19 cellular contexts compared by ENCODE assay signal in the genomic region with DNA sequence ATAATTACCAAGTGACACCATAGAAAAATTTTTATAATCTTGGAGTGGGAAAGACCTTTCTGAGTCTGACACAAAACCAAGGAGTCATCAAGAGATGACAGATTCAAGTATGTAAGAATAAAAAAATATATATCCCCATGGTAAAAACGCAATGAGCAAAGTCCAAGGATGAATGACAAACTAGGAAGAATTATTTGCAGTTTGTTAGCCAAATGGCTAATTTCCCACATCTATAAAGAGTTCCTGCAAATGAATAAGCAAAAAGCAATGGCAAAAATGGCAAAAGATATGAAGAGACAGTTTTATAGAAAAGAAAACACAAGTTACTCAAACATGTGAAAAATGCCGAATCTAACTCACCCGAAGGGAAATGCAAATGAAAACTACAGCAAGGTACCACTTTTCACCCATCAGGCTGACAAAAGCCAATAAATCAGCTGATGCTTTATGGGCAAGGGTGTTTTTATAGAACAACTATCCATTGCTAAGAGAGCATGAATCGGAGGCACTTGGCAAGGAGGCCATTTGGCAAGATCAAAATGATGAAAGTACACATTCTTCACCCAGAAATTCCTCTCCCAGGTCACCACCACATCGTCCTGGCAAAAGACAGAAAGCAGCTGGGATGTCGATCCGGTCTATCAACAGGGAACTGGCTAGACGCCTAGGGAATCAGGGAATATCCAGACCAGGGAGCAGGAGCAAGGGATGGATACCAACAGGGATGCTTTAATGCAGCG. TPM values are rescaled to one million over a fixed set of nuclear protein-coding genes. Genes with fewer than 3 reads are reported as not detected.
DNase-seq lines count a peak whose midpoint lies in the region; ATAC-seq, FAIRE-seq and TF ChIP-seq lines count a peak whose summit lies in the region.
"Had no signal": no experiment of that assay in that cellular context is flagged by ENCODE, and none has a peak within 500 bp of the region (broad histone marks: within the 10 kb centered on the region; RNA-seq: fewer than 3 reads in every experiment).

No MANE protein-coding gene starts in this region.

- WGBS in A549 (ENCODE audit: missing lambda C conversion rate) = 65% methylated on average over 9 of the region's 9 CpGs

- intact Hi-C loops in Right ventricle myocardium superior (cut with DNase I) = no loop called here

- ATAC-seq in A549 (no peak), left lobe of liver (peak; percentile 22), HG02610 (IDR thresholded peaks at IDR 0.05; ENCODE audit: unreplicated experiment) (no peak), Right ventricle myocardium superior (ENCODE audit: poor library complexity) (no peak)
- ATAC-seq: esophagus mucosa; stimulated activated memory B cell treated with anti-CD40 and anti-IgM and Interleukin-4, amounts not matched to agents 10 μg/mL and 1 μg/mL and 100 μg/mL, for 72 hours had no signal

- no peak for TF ChIP-seq POLR2A in A549 (IDR thresholded peaks at IDR 0.05; ENCODE audit: low read length)

- POLR2A ChIA-PET in A549 (lab: Yijun Ruan, JAX) = no interaction called here

- no peak overlapping the region for H3K27ac ChIP-seq in A549
- H3K27ac ChIP-seq: adrenal gland, right lobe of liver, vagina had no signal

- in situ Hi-C loops in astrocyte of the cerebellum (cut with HindIII; ENCODE audit: low sequenced_read_pairs) = no loop called here

- no peaks in the 10 kb centered on the region for H3K9me3 ChIP-seq in A549
- H3K9me3 ChIP-seq: adrenal gland, right lobe of liver, vagina had no signal

- no peak for TF ChIP-seq RAD21 in A549 (conservative IDR thresholded peaks at IDR 0.05 in 1 of 2, IDR thresholded peaks at IDR 0.05 in 1 of 2)

- no peak for TF ChIP-seq EP300 in A549 (IDR thresholded peaks at IDR 0.05)

- peaks cover 14% of the 10 kb centered on the region; the same call in 1 of the 3 replicates for H3K4me1 ChIP-seq in A549
- H3K4me1 ChIP-seq: right lobe of liver had no signal

- CTCF ChIA-PET in A549 (lab: Yijun Ruan, JAX) = interaction anchor here (0.6 to 5.3 kb wide), 12 partner anchors 9 to 79 kb away, joined by 3 to 50 read pairs (median 4); partner anchors contain the start of gene GDPD5

- no peak for TF ChIP-seq CTCF in A549 (IDR thresholded peaks at IDR 0.05)
- no peak for TF ChIP-seq CTCF in astrocyte of the cerebellum (IDR thresholded peaks at IDR 0.05; ENCODE audit: low read depth, low read length, missing control alignments)

- DNase-seq in A549 (ENCODE audit: low read depth in 1 of 2, low spot score in 1 of 2) = no peak
- peak; percentile 65 for DNase-seq in HCEC 1CT
- peak; percentile 91 for DNase-seq in astrocyte of the cerebellum (ENCODE audit: low read depth)
- DNase-seq in left lobe of liver (ENCODE audit: low spot score) = no peak
- no peak for DNase-seq in stimulated activated CD4-positive, alpha-beta T cell treated with anti-CD3 and anti-CD28 coated beads, Interleukin-4, amount 100 ng/mL, for 24 hours
- DNase-seq in NCI-H128 (lab: John Stamatoyannopoulos, UW; ENCODE audit: unreplicated experiment) = no peak
- no peak for DNase-seq in Right ventricle myocardium superior
- DNase-seq: activated CD4-positive, alpha-beta T cell treated with anti-CD3 and anti-CD28 coated beads, Interleukin-2, amount 10 ng/mL, durations not matched to agents 24 days and 14 days; activated T-cell treated with anti-CD3 and anti-CD28 coated beads, Interleukin-2, amount 50 U/mL, for 1 hour; Calu3; NCI-H82; T-helper 2 cell had no signal

- H3K4me3 ChIP-seq in A549 (no peak overlapping the region), astrocyte of the cerebellum (ENCODE audit: low read depth, low read length) (no peak overlapping the region)
- H3K4me3 ChIP-seq: adrenal gland, right lobe of liver, vagina had no signal

- FAIRE-seq in A549 (lab: Jason Lieb, UNC) = no peak
- FAIRE-seq: A204.1 had no signal

- H3K4me2 ChIP-seq in A549 = peak overlapping the region; percentile 10; the same call in 2 of the 3 replicates

TF ChIP-seq in A549, 52 proteins besides CTCF, POLR2A, EP300 and RAD21:
- TF ChIP-seq SREBF2 (IDR thresholded peaks at IDR 0.05) (no peak), GATA3 (IDR thresholded peaks at IDR 0.05; ENCODE audit: borderline replicate concordance) (no peak), RFX5 (IDR thresholded peaks at IDR 0.05) (no peak), JUN (IDR thresholded peaks at IDR 0.05) (no peak), MAZ (IDR thresholded peaks at IDR 0.05; ENCODE audit: borderline replicate concordance, low read depth, low read length) (no peak)

RNA-seq across cellular contexts. Expression of gene KLHL35, which starts 21.1 kb away (rescaled TPM):
- polyA plus RNA-seq in A549 (2011; rRNA removed) (1.0 and 1.7 TPM in 2 replicates), A549 (2017; fragmentation: RNase III; extraction: RNeasy Plus Mini Kit Qiagen cat#74134 plus additional on column Dnase treatment) (0.56 to 0.72 TPM (median 0.69 TPM) in 3 replicates)
- polyA plus RNA-seq in A549 (2012; cell fraction: cytosol; rRNA removed) = 1.5 and 1.6 TPM in 2 replicates
- polyA plus RNA-seq in A549 (2012; cell fraction: nucleus; rRNA removed) = 2.8 and 3.3 TPM in 2 replicates
- polyA minus RNA-seq in A549 (2011; rRNA and poly(A)+ RNA removed) = 0.73 and 1.2 TPM in 2 replicates
- total RNA-seq in left lobe of liver (not detected), Right ventricle myocardium superior (0.48 TPM)
- total RNA-seq: vagina had no signal

RNA-seq across cellular contexts. Expression of gene RPS3, which starts 54.8 kb away (rescaled TPM):
- polyA plus RNA-seq in A549 (2011; rRNA removed) (2,571 and 3,468 TPM in 2 replicates), A549 (2017; fragmentation: RNase III; extraction: RNeasy Plus Mini Kit Qiagen cat#74134 plus additional on column Dnase treatment) (3,458 to 3,978 TPM (median 3,544 TPM) in 3 replicates)
- polyA plus RNA-seq in A549 (2012; cell fraction: cytosol; rRNA removed) = 3,252 and 4,158 TPM in 2 replicates
- 1,461 and 2,420 TPM in 2 replicates for polyA plus RNA-seq in A549 (2012; cell fraction: nucleus; rRNA removed)
- polyA minus RNA-seq in A549 (2011; rRNA and poly(A)+ RNA removed) = 1,439 and 1,839 TPM in 2 replicates
- total RNA-seq in left lobe of liver (474 TPM), Right ventricle myocardium superior (827 TPM)

Comparison
In these comparisons a context has a peak if more than half of its experiments do, and no peak if none do; other contexts are left out.
1. DNase-seq: peak in HCEC 1CT (single experiment) and astrocyte of the cerebellum (single experiment); none in A549 (0 of 2), left lobe of liver (single experiment), stimulated activated CD4-positive, alpha-beta T cell treated with anti-CD3 and anti-CD28 coated beads, Interleukin-4, amount 100 ng/mL, for 24 hours (single experiment), NCI-H128 (single experiment) and Right ventricle myocardium superior (single experiment).